Comparison of ENCODE assay signal across 14 cellular contexts in the genomic region with DNA sequence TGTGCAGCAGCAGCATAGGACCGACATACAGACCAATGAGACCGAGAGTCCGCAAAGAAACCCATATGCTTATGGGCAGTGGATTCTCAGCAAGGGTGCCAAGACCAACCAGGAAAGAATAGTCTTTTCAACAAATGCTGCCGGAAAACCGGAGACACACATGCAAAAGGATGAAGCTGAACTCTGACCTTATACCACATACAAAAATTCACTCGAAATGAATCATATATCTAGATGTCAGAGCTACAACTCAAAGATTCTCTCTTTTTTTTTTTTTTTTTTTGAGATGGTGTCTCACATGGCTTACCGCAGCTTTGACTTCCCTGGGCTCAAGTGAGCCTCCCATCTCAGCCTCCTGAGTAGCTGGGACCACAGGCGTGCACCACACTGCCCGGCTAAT. TPM values are rescaled to one million over a fixed set of nuclear protein-coding genes. Genes with fewer than 3 reads are reported as not detected.
DNase-seq lines count a peak whose midpoint lies in the region; ATAC-seq lines count a peak whose summit lies in the region.
"Had no signal": no experiment of that assay in that cellular context is flagged by ENCODE, and none has a peak within 500 bp of the region (broad histone marks: within the 10 kb centered on the region; RNA-seq: fewer than 3 reads in every experiment).

No MANE protein-coding gene starts in this region.

- peak; percentile 30 for DNase-seq in EH (ENCODE audit: low read depth)
- peak; percentile 24 for DNase-seq in HT1080 (ENCODE audit: low read depth)
- peak; percentile 39 for DNase-seq in hepatic stellate cell (ENCODE audit: low spot score)
- DNase-seq in left lobe of liver (ENCODE audit: low spot score) = no peak
- no peak for DNase-seq in HuH-7 (ENCODE audit: low spot score)
- DNase-seq: CD8-positive, alpha-beta memory T cell; COR-L47; DMS153; DMS79 treated with DMSO at 0.1 percent for 48 hours; GDM1; GM23248; IMR-90 had no signal

- ATAC-seq in left lobe of liver (no peak), GM19467 (IDR thresholded peaks at IDR 0.05; ENCODE audit: unreplicated experiment) (no peak)
- ATAC-seq: K562 had no signal

RNA-seq across cellular contexts. Expression of a gene that starts 16.0 kb away (rescaled TPM):
- total RNA-seq in HT1080 (2014; rRNA removed; shearing (Covaris generic)) = 12.1 and 17.3 TPM in 2 replicates
- polyA plus RNA-seq in HT1080 (2015; cell fraction: cytosol; rRNA removed) = 13.0 TPM in 2 replicates
- 15.8 and 17.4 TPM in 2 replicates for polyA plus RNA-seq in HT1080 (2015; cell fraction: nucleus; rRNA removed)
- 23.6 TPM for total RNA-seq in left lobe of liver

RNA-seq across cellular contexts. Expression of a gene that starts 36.0 kb away (rescaled TPM):
- 16.6 and 16.7 TPM in 2 replicates for total RNA-seq in HT1080 (2014; rRNA removed; shearing (Covaris generic))
- polyA plus RNA-seq in HT1080 (2015; cell fraction: cytosol; rRNA removed) = 12.1 and 14.0 TPM in 2 replicates
- 25.3 and 31.8 TPM in 2 replicates for polyA plus RNA-seq in HT1080 (2015; cell fraction: nucleus; rRNA removed)
- total RNA-seq in left lobe of liver = 5.0 TPM

RNA-seq across cellular contexts. Expression of a gene that starts 36.0 kb away (rescaled TPM):
- 1.7 and 2.9 TPM in 2 replicates for total RNA-seq in HT1080 (2014; rRNA removed; shearing (Covaris generic))
- polyA plus RNA-seq in HT1080 (2015; cell fraction: cytosol; rRNA removed) = 0.16 and 0.51 TPM in 2 replicates
- polyA plus RNA-seq in HT1080 (2015; cell fraction: nucleus; rRNA removed) = 0.23 and 1.9 TPM in 2 replicates
- total RNA-seq in left lobe of liver = 2.2 TPM

Comparison
In these comparisons a context has a peak if more than half of its experiments do, and no peak if none do; other contexts are left out.
1. DNase-seq: peak in EH (single experiment), HT1080 (single experiment) and hepatic stellate cell (single experiment); none in left lobe of liver (single experiment) and HuH-7 (single experiment).